15 cellular contexts compared by ENCODE assay signal in the genomic region with DNA sequence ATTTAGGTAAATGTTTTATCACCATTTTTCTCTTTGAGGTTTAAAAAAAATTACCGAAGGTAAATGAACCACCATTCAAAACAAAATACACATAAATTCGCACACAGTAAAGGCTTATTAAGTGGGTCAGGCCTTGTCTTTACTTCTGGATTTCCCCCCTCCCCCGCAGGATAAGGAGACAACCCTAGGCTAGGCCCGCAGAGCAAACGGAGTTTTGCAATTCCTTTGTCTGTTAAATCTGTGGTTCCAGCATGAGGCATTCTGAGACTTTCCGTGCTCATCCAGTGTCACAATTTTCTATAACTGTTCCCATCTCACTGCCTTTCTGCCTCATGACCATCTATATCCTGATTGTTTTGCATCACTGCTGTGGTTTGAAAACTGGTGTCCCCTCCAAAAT.
DNase-seq lines count a peak whose midpoint lies in the region; ATAC-seq, FAIRE-seq and TF ChIP-seq lines count a peak whose summit lies in the region.
"Had no signal": no experiment of that assay in that cellular context is flagged by ENCODE, and none has a peak within 500 bp of the region (broad histone marks: within the 10 kb centered on the region; RNA-seq: fewer than 3 reads in every experiment).

No MANE protein-coding gene starts in this region.

- H2BK120ac ChIP-seq in H1 (replicated peaks; ENCODE audit: low read depth, low read length): no peak overlapping the region

- H3K36me3 Mint-ChIP-seq in activated naive CD4-positive, alpha-beta T cell treated with anti-CD3 and anti-CD28 coated beads, Interleukin-2, amount 50 U/mL, for 72 hours: no peaks in the 10 kb centered on the region
- no peaks in the 10 kb centered on the region for H3K36me3 Mint-ChIP-seq in activated T-helper 17 cell treated with anti-CD3 and anti-CD28 coated beads, Interleukin-2, amount 50 U/mL, for 72 hours (ENCODE audit: low read depth)
- H3K36me3 Mint-ChIP-seq: CD4-positive, CD25-positive, alpha-beta regulatory T cell had no signal

- no peaks in the 10 kb centered on the region for H3K23me2 ChIP-seq in H1 (ENCODE audit: low read depth, low read length)

- peak overlapping the region in 1 of 2 experiments; percentile 16; a peak in 1 of 4 replicates for H3K4me2 ChIP-seq in H1 (ENCODE audit: insufficient read depth in 1 of 2, low read depth in 2 of 2, low read length in 2 of 2)
- H3K4me2 ChIP-seq: BLaER1 treated with 17β-estradiol and CSF1 and Interleukin-3, amounts not matched to agents 10 nM and 100 nM had no signal

- no peaks in the 10 kb centered on the region for H3K27me3 ChIP-seq in H1 (replicated peaks in 1 of 4; ENCODE audit: control insufficient read depth in 3 of 4, extremely low read depth in 1 of 4, insufficient read depth in 3 of 4, low read length in 3 of 4)
- H3K27me3 ChIP-seq: BLaER1 treated with 17β-estradiol and CSF1 and Interleukin-3, amounts not matched to agents 10 nM and 100 nM had no signal

- no peak overlapping the region for H4K8ac ChIP-seq in H1 (ENCODE audit: extremely low read depth, insufficient read depth, low read length)

- CTCF ChIA-PET in H1 (lab: Charles Lee; ENCODE audit: partially characterized antibody): no interaction called here

- H2BK15ac ChIP-seq in H1 (ENCODE audit: low read length): no peak overlapping the region

- H3K18ac ChIP-seq in H1 (ENCODE audit: extremely low read depth, low read length): no peak overlapping the region; the same call in 1 of the 2 replicates

- TF ChIP-seq RAD21 in H1 (IDR thresholded peaks at IDR 0.05 in 1 of 2, conservative IDR thresholded peaks at IDR 0.05 in 1 of 2; ENCODE audit: low read depth in 2 of 2, low read length in 2 of 2): no peak

- H3K27ac ChIP-seq in H1 (ENCODE audit: low read depth, low read length): no peak overlapping the region
- H3K27ac ChIP-seq: BLaER1 treated with 17β-estradiol and CSF1 and Interleukin-3, amounts not matched to agents 10 nM and 100 nM had no signal

- no peak overlapping the region for H3K4me3 ChIP-seq in H1 (ENCODE audit: extremely low read depth in 1 of 4, insufficient read depth in 2 of 4, low read depth in 3 of 4, low read length in 4 of 4)
- no peak overlapping the region for H3K4me3 ChIP-seq in lower leg skin (ENCODE audit: low read depth, poor library complexity, severe bottlenecking)
- H3K4me3 ChIP-seq: BLaER1 treated with 17β-estradiol and CSF1 and Interleukin-3, amounts not matched to agents 10 nM and 100 nM had no signal

- H2BK20ac ChIP-seq in H1 (ENCODE audit: low read length): no peak overlapping the region

- H3K79me1 ChIP-seq in H1 (ENCODE audit: low read depth, low read length): no peaks in the 10 kb centered on the region

- H3K36me3 ChIP-seq in H1 (ENCODE audit: control insufficient read depth in 2 of 4, insufficient read depth in 4 of 4, low read length in 3 of 4): no peaks in the 10 kb centered on the region
- H3K36me3 ChIP-seq: BLaER1 treated with 17β-estradiol and CSF1 and Interleukin-3, amounts not matched to agents 10 nM and 100 nM had no signal

- no peak overlapping the region for H3K14ac ChIP-seq in H1 (ENCODE audit: insufficient read length)

- peak; percentile 67 for DNase-seq in MV-4-11 (lab: John Stamatoyannopoulos, UW)
- DNase-seq in SKM-1 (lab: John Stamatoyannopoulos, UW; ENCODE audit: unreplicated experiment): peak; percentile 18
- no peak for DNase-seq in H1 (ENCODE audit: low read depth in 1 of 2, low spot score in 2 of 2)
- peak; percentile 11 for DNase-seq in iPS-NIHi11 (ENCODE audit: low spot score)
- no peak for DNase-seq in activated naive CD4-positive, alpha-beta T cell treated with anti-CD3 and anti-CD28 coated beads, Interleukin-2, amount 50 U/mL, for 72 hours (ENCODE audit: low spot score in 2 of 2)
- no peak for DNase-seq in lower leg skin (ENCODE audit: low spot score in 2 of 2)
- DNase-seq: ACHN; CD4-positive, CD25-positive, alpha-beta regulatory T cell; DMS79 had no signal

- H3K4me3 Mint-ChIP-seq in activated T-helper 17 cell treated with anti-CD3 and anti-CD28 coated beads, Interleukin-2, amount 50 U/mL, for 72 hours: no peak overlapping the region
- H3K4me3 Mint-ChIP-seq: CD4-positive, CD25-positive, alpha-beta regulatory T cell had no signal

- no peaks in the 10 kb centered on the region for H4K20me1 ChIP-seq in H1 (replicated peaks in 1 of 2; ENCODE audit: control insufficient read depth in 1 of 2, insufficient read depth in 2 of 2, low read length in 2 of 2)
- H4K20me1 ChIP-seq: BLaER1 treated with 17β-estradiol and CSF1 and Interleukin-3, amounts not matched to agents 10 nM and 100 nM had no signal

- TF ChIP-seq POLR2A in H1 (IDR thresholded peaks at IDR 0.05; ENCODE audit: control extremely low read depth in 1 of 2, low read depth in 2 of 2, low read length in 2 of 2) (no peak), lower leg skin (IDR thresholded peaks at IDR 0.05) (no peak)

- peaks cover 7% of the 10 kb centered on the region for H3K27me3 Mint-ChIP-seq in activated T-helper 17 cell treated with anti-CD3 and anti-CD28 coated beads, Interleukin-2, amount 50 U/mL, for 72 hours

- no peak overlapping the region for H3K9ac ChIP-seq in H1 (replicated peaks in 1 of 4; ENCODE audit: extremely low read depth in 1 of 4, low read depth in 3 of 4, low read length in 3 of 4)
- H3K9ac ChIP-seq: BLaER1 treated with 17β-estradiol and CSF1 and Interleukin-3, amounts not matched to agents 10 nM and 100 nM had no signal

- H3K56ac ChIP-seq in H1 (replicated peaks; ENCODE audit: insufficient read length, low read depth, low read length): no peak overlapping the region

- WGBS in H1 (ENCODE audit: extremely low coverage in 1 of 2, insufficient coverage in 1 of 2, insufficient read length in 1 of 2, insufficient replicate concordance in 2 of 2, low coverage in 1 of 2, low lambda C conversion rate in 2 of 2, missing lambda C conversion rate in 1 of 2), 2 experiments: 52% methylated on average over 6 of the region's 6 CpGs; no CpG with 5 or more reads in 1 of the 2 experiments
- WGBS in lower leg skin, 2 donors: 78 to 85% methylated on average over 6 of the region's 6 CpGs

- TF ChIP-seq EP300 in H1 (IDR thresholded peaks at IDR 0.05; ENCODE audit: borderline replicate concordance in 1 of 2, low read depth in 2 of 2, low read length in 2 of 2): no peak

- peak overlapping the region; percentile 94 for H2AFZ ChIP-seq in H1 (ENCODE audit: low read length)

- FAIRE-seq in H1 (lab: Jason Lieb, UNC): no peak
- FAIRE-seq: G401.6, GM12892 had no signal

- H3K9me3 ChIP-seq in H1 (ENCODE audit: insufficient read depth in 2 of 2, low read depth in 1 of 2, low read length in 1 of 2): no peaks in the 10 kb centered on the region
- H3K9me3 ChIP-seq: BLaER1 treated with 17β-estradiol and CSF1 and Interleukin-3, amounts not matched to agents 10 nM and 100 nM had no signal

- H3K4ac ChIP-seq in H1 (replicated peaks; ENCODE audit: insufficient read length, low read depth, low read length): no peak overlapping the region

- no peak for TF ChIP-seq CTCF in H1 (IDR thresholded peaks at IDR 0.05; ENCODE audit: control extremely low read depth in 1 of 3, insufficient read depth in 1 of 3, low read depth in 1 of 3, low read length in 3 of 3)
- no peak for TF ChIP-seq CTCF in lower leg skin (IDR thresholded peaks at IDR 0.05)

- H3K27ac Mint-ChIP-seq in activated naive CD4-positive, alpha-beta T cell treated with anti-CD3 and anti-CD28 coated beads, Interleukin-2, amount 50 U/mL, for 72 hours: no peak overlapping the region
- no peak overlapping the region for H3K27ac Mint-ChIP-seq in activated T-helper 17 cell treated with anti-CD3 and anti-CD28 coated beads, Interleukin-2, amount 50 U/mL, for 72 hours
- H3K27ac Mint-ChIP-seq: CD4-positive, CD25-positive, alpha-beta regulatory T cell had no signal

- H2BK12ac ChIP-seq in H1 (ENCODE audit: low read depth, low read length): no peak overlapping the region

- no peak overlapping the region for H2BK5ac ChIP-seq in H1 (ENCODE audit: low read depth, low read length)

- intact Hi-C loops in lower leg skin (cut with DNase I; ENCODE audit: low total_unique reads): no loop called here

- no peaks in the 10 kb centered on the region for H3K4me1 Mint-ChIP-seq in activated T-helper 17 cell treated with anti-CD3 and anti-CD28 coated beads, Interleukin-2, amount 50 U/mL, for 72 hours
- H3K4me1 Mint-ChIP-seq: CD4-positive, CD25-positive, alpha-beta regulatory T cell had no signal

- H4K91ac ChIP-seq in H1 (replicated peaks; ENCODE audit: insufficient read length, low read length): no peak overlapping the region

- H3K23ac ChIP-seq in H1 (ENCODE audit: insufficient read length): no peak overlapping the region

- peaks cover 0 to 6% (median 4%) of the 10 kb centered on the region in 4 experiments; a peak in 6 of 7 replicates for H3K4me1 ChIP-seq in H1 (replicated peaks in 1 of 4; ENCODE audit: control insufficient read depth in 3 of 4, insufficient read depth in 4 of 4, low read length in 3 of 4)

- H4K5ac ChIP-seq in H1 (ENCODE audit: insufficient read length, low read depth, low read length): no peak overlapping the region

- H3K79me2 ChIP-seq in H1 (ENCODE audit: control insufficient read depth in 1 of 2, insufficient read depth in 2 of 2, low read length in 2 of 2): no peaks in the 10 kb centered on the region

- POLR2A ChIA-PET in H1 (lab: Charles Lee; ENCODE audit: partially characterized antibody): no interaction called here

- H2AK5ac ChIP-seq in H1 (ENCODE audit: low read depth, low read length): no peak overlapping the region

- ATAC-seq in GM19397 (IDR thresholded peaks at IDR 0.05; ENCODE audit: unreplicated experiment): no peak
- ATAC-seq in activated naive CD4-positive, alpha-beta T cell treated with anti-CD3 and anti-CD28 coated beads, Interleukin-2, amount 50 U/mL, for 72 hours: no peak
- no peak for ATAC-seq in activated T-helper 17 cell treated with anti-CD3 and anti-CD28 coated beads, Interleukin-2, amount 50 U/mL, for 72 hours (replicated peaks)
- ATAC-seq: HCT116 had no signal

- no peaks in the 10 kb centered on the region for H3K9me3 Mint-ChIP-seq in activated naive CD4-positive, alpha-beta T cell treated with anti-CD3 and anti-CD28 coated beads, Interleukin-2, amount 50 U/mL, for 72 hours
- H3K9me3 Mint-ChIP-seq in activated T-helper 17 cell treated with anti-CD3 and anti-CD28 coated beads, Interleukin-2, amount 50 U/mL, for 72 hours: no peaks in the 10 kb centered on the region

TF ChIP-seq in H1, 55 proteins besides CTCF, POLR2A, EP300 and RAD21:
- TF ChIP-seq ZNF274 (IDR thresholded peaks at IDR 0.05; ENCODE audit: borderline replicate concordance, extremely low read depth, low read length) (no peak), CEBPB (IDR thresholded peaks at IDR 0.05; ENCODE audit: low read depth, low read length) (peak; percentile 55; the same call in 1 of the 2 replicates)

Comparison
In these comparisons a context has a peak if more than half of its experiments do, and no peak if none do; other contexts are left out.
1. DNase-seq: peak in MV-4-11 (single experiment), SKM-1 (single experiment) and iPS-NIHi11 (single experiment); none in H1 (0 of 2), activated naive CD4-positive, alpha-beta T cell treated with anti-CD3 and anti-CD28 coated beads, Interleukin-2, amount 50 U/mL, for 72 hours (0 of 2) and lower leg skin (0 of 2).